Comparison of ENCODE assay signal across 23 cellular contexts in the genomic region with DNA sequence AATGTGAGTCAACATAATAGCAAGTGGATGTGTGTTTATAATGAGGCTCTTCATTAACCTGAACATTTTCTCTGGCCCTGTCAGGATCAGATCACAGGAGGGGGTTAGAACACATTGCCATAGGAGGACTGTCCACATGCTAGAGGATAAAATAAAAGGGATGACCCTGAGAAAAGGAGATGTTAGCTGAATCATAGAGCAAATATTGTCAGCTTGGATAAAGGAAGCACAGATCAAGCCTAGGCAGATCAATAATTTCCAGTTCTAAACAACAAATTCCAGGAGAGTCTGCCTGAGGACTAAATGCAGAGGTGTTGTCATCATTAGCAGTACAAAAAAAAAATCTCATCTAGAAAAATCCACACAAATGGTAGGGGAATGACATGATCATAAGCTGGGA.
"Had no signal": no experiment of that assay in that cellular context is flagged by ENCODE, and none has a peak within 500 bp of the region (broad histone marks: within the 10 kb centered on the region; RNA-seq: fewer than 3 reads in every experiment).

No MANE protein-coding gene starts in this region.

- DNase-seq: Kasumi-1, MM.1S, NCI-H1092 treated with DMSO at 0.1 percent for 48 hours, NCI-H1436 treated with DMSO at 0.1 percent for 48 hours, NCI-H187, NCI-H2029, NCI-H2081 treated with DMSO at 0.1 percent for 48 hours, NCI-H2171, NCI-H226, NCI-H446, NCI-H510A, NCI-H524 treated with DMSO at 0.1 percent for 48 hours, NCI-H82, PC-3, SHP77, SK-N-SH, SW 1271, T-cell had no signal

- FAIRE-seq: K562 had no signal

- H3K9me3 ChIP-seq: SK-N-SH had no signal

- H3K4me3 Mint-ChIP-seq: IgD-negative memory B cell, T-cell had no signal

- H3K27ac ChIP-seq: KMS-11, RWPE1 had no signal

- H3K4me1 Mint-ChIP-seq: IgD-negative memory B cell, T-cell had no signal

- H3K27ac Mint-ChIP-seq: IgD-negative memory B cell, T-cell had no signal

- H3K4me2 ChIP-seq: KMS-11, SK-N-SH had no signal

- H3K9ac ChIP-seq: KMS-11, SK-N-SH had no signal

- ATAC-seq: K562, Panc1, PC-3, T-cell had no signal

- H3K4me3 ChIP-seq: K562 had no signal

- H3K27me3 Mint-ChIP-seq: IgD-negative memory B cell, T-cell had no signal

- H3K36me3 Mint-ChIP-seq: T-cell had no signal
